In the genomic region with DNA sequence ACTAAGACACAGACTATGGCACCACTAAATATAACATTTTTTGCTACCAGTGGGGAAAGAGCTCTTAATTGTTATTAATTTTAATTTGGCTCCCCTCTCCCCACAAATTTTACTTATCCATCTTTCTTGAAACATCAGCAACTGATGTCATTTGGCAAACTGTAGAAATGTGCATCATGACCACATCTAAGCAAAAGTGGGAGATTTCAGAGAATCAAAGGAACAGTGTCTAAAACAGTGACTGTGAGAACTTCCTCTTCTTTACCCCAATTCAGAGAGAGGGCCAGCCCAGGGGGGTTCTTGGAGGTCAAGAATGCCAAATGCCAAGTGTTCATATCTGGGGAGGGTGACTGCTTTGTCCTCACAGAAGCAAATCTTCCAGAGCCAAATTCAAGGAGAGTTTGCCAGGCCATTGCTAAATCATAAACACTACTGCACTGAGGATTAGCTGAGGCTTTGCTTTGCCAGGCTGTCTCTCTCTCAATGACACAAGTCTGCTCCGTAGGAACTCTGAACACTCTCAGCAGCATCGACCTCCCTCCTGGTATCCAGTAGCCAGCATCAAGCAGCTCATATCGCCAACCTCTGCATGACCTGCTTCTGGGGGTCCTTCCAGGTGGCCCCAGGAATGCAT, we compare ENCODE assay signal across 11 cellular contexts.
"Had no signal": no experiment of that assay in that cellular context is flagged by ENCODE, and none has a peak within 500 bp of the region (broad histone marks: within the 10 kb centered on the region; RNA-seq: fewer than 3 reads in every experiment).

No MANE protein-coding gene starts in this region.

- DNase-seq: activated CD4-positive, alpha-beta T cell treated with anti-CD3 and anti-CD28 coated beads for 48 hours; activated T-cell treated with anti-CD3 and anti-CD28 coated beads for 4 hours; aorta; dorsolateral prefrontal cortex; foreskin keratinocyte; stimulated activated CD4-positive, alpha-beta T cell treated with anti-CD3 and anti-CD28 coated beads, Interleukin-4, amount 100 ng/mL, for 4 hours; trophoblast cell had no signal

- H3K27ac ChIP-seq: breast epithelium, dorsolateral prefrontal cortex, foreskin keratinocyte had no signal

- H3K4me1 ChIP-seq: breast epithelium, foreskin keratinocyte had no signal

- H3K4me3 ChIP-seq: breast epithelium, dorsolateral prefrontal cortex had no signal

- H3K9me3 ChIP-seq: breast epithelium had no signal

- H3K36me3 ChIP-seq: breast epithelium had no signal

- ATAC-seq: activated naive CD4-positive, alpha-beta T cell treated with anti-CD3 and anti-CD28 coated beads, Interleukin-2, amount 50 U/mL, for 72 hours; esophagus mucosa; foreskin keratinocyte; SK-N-SH treated with all-trans-retinoic acid at 6 μM for 48 hours had no signal

- H3K27me3 ChIP-seq: breast epithelium, dorsolateral prefrontal cortex, foreskin keratinocyte had no signal
